In the genomic region with DNA sequence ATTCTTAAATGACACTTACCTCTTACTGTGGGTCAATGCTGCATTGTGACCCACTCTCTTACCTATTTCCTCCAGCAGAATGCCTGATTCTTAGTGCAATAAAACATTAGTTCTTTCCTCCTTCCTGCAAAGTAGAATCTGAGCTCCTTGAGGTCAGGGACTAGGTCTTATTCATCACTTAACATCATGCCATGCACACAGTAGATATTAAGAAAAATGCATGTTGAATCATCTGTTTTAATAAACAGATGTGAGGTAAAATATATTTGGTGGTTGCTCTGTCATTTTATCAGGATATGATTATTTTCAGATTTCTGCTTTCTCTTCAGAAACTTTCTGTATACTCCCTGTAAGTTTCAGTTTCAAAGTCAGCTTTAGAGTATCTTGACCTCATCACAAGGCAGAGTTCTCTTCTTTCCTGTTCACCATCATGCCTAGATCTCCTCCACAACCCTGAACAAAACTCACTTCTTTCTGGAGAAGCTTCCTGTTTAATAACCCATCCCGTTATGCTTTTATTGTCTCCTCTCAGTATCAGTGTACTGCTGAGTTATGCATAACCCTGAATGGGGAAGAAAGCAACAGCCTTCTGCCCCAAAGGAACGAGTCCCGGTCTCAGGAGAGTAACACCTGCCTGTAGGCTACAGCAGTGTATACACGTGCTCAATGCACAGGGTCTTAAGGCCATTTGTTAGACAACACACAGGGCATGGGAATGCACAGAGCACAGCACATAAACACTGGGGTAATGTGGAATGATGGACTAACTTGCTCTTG, we compare ENCODE assay signal across 1 cellular context.
TF ChIP-seq lines count a peak whose summit lies in the region.

No MANE protein-coding gene starts in this region.

TF ChIP-seq in HepG2, 621 proteins besides CTCF, POLR2A, EP300 and RAD21 (continued from another document and continues in another):
- no peak for TF ChIP-seq HNF1A (IDR thresholded peaks at IDR 0.05; ENCODE audit: low read depth)
- TF ChIP-seq HNF1A (CRISPR knock-in tag; IDR thresholded peaks at IDR 0.05; ENCODE audit: borderline replicate concordance), result no peak
- no peak for TF ChIP-seq SP2 (CRISPR knock-in tag; IDR thresholded peaks at IDR 0.05)
- TF ChIP-seq ZFP1 (CRISPR knock-in tag; IDR thresholded peaks at IDR 0.05), result no peak
- TF ChIP-seq MBD4 (IDR thresholded peaks at IDR 0.05; ENCODE audit: borderline replicate concordance, low read length), result no peak; the same call in 1 of the 2 replicates
- TF ChIP-seq FOXP1 (IDR thresholded peaks at IDR 0.05), result no peak
- TF ChIP-seq FOXP1 (CRISPR knock-in tag; IDR thresholded peaks at IDR 0.05), result peak; percentile 79
- no peak for TF ChIP-seq ZNF235 (CRISPR knock-in tag; IDR thresholded peaks at IDR 0.05; ENCODE audit: borderline replicate concordance)
- no peak for TF ChIP-seq HMGXB4 (CRISPR knock-in tag; IDR thresholded peaks at IDR 0.05; ENCODE audit: borderline replicate concordance in 1 of 2, low read depth in 1 of 2)
- TF ChIP-seq JUND (CRISPR knock-in tag; IDR thresholded peaks at IDR 0.05), result no peak
- no peak for TF ChIP-seq HNRNPK (IDR thresholded peaks at IDR 0.05; ENCODE audit: low read depth, low read length, poor library complexity, severe bottlenecking)
- TF ChIP-seq, protein P1, sequence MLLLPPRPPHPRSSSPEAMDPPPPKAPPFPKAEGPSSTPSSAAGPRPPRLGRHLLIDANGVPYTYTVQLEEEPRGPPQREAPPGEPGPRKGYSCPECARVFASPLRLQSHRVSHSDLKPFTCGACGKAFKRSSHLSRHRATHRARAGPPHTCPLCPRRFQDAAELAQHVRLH (CRISPR knock-in tag; IDR thresholded peaks at IDR 0.05; ENCODE audit: borderline replicate concordance, low read depth), result peak; percentile 88
- TF ChIP-seq ZSCAN30 (CRISPR knock-in tag; IDR thresholded peaks at IDR 0.05), result no peak
- no peak for TF ChIP-seq ZNF431 (CRISPR knock-in tag; IDR thresholded peaks at IDR 0.05; ENCODE audit: borderline replicate concordance, low read depth)
- TF ChIP-seq ZNF24 (IDR thresholded peaks at IDR 0.05), result no peak
- no peak for TF ChIP-seq ZNF282 (IDR thresholded peaks at IDR 0.05; ENCODE audit: partially characterized antibody)
- no peak for TF ChIP-seq IRX3 (CRISPR knock-in tag; IDR thresholded peaks at IDR 0.05; ENCODE audit: borderline replicate concordance, low read depth)
- no peak for TF ChIP-seq NRL (CRISPR knock-in tag; IDR thresholded peaks at IDR 0.05; ENCODE audit: borderline replicate concordance)
- TF ChIP-seq TFAP4 (IDR thresholded peaks at IDR 0.05; ENCODE audit: borderline replicate concordance, low read depth), result no peak
- TF ChIP-seq ZNF589 (CRISPR knock-in tag; conservative IDR thresholded peaks at IDR 0.05), result no peak
- TF ChIP-seq ZBTB8A (CRISPR knock-in tag; IDR thresholded peaks at IDR 0.05; ENCODE audit: borderline replicate concordance, low read depth), result no peak
- TF ChIP-seq ZNF33A (CRISPR knock-in tag; IDR thresholded peaks at IDR 0.05; ENCODE audit: borderline replicate concordance), result no peak
- no peak for TF ChIP-seq ZFP62 (CRISPR knock-in tag; IDR thresholded peaks at IDR 0.05)
- TF ChIP-seq PAF1 (CRISPR knock-in tag; IDR thresholded peaks at IDR 0.05), result no peak
- TF ChIP-seq ZNF543 (CRISPR knock-in tag; IDR thresholded peaks at IDR 0.05), result no peak
- TF ChIP-seq ZNF256 (CRISPR knock-in tag; conservative IDR thresholded peaks at IDR 0.05), result no peak
- no peak for TF ChIP-seq ZSCAN29 (CRISPR knock-in tag; conservative IDR thresholded peaks at IDR 0.05)
- TF ChIP-seq, protein P2, sequence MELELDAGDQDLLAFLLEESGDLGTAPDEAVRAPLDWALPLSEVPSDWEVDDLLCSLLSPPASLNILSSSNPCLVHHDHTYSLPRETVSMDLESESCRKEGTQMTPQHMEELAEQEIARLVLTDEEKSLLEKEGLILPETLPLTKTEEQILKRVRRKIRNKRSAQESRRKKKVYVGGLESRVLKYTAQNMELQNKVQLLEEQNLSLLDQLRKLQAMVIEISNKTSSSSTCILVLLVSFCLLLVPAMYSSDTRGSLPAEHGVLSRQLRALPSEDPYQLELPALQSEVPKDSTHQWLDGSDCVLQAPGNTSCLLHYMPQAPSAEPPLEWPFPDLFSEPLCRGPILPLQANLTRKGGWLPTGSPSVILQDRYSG (CRISPR knock-in tag; IDR thresholded peaks at IDR 0.05), result no peak
- TF ChIP-seq ZNF891 (CRISPR knock-in tag; IDR thresholded peaks at IDR 0.05), result no peak
- TF ChIP-seq HNRNPLL (IDR thresholded peaks at IDR 0.05; ENCODE audit: low read depth, low read length, poor library complexity, severe bottlenecking), result no peak
- no peak for TF ChIP-seq KAT7 (CRISPR knock-in tag; IDR thresholded peaks at IDR 0.05; ENCODE audit: borderline replicate concordance)
- TF ChIP-seq, protein P3, sequence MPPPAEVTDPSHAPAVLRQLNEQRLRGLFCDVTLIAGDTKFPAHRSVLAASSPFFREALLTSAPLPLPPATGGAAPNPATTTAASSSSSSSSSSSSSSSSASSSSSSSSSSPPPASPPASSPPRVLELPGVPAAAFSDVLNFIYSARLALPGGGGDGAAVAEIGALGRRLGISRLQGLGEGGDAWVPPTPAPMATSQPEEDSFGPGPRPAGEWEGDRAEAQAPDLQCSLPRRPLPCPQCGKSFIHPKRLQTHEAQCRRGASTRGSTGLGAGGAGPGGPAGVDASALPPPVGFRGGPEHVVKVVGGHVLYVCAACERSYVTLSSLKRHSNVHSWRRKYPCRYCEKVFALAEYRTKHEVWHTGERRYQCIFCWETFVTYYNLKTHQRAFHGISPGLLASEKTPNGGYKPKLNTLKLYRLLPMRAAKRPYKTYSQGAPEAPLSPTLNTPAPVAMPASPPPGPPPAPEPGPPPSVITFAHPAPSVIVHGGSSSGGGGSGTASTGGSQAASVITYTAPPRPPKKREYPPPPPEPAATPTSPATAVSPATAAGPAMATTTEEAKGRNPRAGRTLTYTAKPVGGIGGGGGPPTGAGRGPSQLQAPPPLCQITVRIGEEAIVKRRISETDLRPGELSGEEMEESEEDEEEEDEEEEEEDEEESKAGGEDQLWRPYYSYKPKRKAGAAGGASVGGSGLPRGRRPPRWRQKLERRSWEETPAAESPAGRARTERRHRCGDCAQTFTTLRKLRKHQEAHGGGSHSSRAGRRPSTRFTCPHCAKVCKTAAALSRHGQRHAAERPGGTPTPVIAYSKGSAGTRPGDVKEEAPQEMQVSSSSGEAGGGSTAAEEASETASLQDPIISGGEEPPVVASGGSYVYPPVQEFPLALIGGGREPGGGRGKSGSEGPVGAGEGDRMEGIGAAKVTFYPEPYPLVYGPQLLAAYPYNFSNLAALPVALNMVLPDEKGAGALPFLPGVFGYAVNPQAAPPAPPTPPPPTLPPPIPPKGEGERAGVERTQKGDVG (CRISPR knock-in tag; IDR thresholded peaks at IDR 0.05; ENCODE audit: borderline replicate concordance), result no peak
- TF ChIP-seq, protein P4, sequence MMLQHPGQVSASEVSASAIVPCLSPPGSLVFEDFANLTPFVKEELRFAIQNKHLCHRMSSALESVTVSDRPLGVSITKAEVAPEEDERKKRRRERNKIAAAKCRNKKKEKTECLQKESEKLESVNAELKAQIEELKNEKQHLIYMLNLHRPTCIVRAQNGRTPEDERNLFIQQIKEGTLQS (CRISPR knock-in tag; IDR thresholded peaks at IDR 0.05), result no peak
- TF ChIP-seq, protein P5, sequence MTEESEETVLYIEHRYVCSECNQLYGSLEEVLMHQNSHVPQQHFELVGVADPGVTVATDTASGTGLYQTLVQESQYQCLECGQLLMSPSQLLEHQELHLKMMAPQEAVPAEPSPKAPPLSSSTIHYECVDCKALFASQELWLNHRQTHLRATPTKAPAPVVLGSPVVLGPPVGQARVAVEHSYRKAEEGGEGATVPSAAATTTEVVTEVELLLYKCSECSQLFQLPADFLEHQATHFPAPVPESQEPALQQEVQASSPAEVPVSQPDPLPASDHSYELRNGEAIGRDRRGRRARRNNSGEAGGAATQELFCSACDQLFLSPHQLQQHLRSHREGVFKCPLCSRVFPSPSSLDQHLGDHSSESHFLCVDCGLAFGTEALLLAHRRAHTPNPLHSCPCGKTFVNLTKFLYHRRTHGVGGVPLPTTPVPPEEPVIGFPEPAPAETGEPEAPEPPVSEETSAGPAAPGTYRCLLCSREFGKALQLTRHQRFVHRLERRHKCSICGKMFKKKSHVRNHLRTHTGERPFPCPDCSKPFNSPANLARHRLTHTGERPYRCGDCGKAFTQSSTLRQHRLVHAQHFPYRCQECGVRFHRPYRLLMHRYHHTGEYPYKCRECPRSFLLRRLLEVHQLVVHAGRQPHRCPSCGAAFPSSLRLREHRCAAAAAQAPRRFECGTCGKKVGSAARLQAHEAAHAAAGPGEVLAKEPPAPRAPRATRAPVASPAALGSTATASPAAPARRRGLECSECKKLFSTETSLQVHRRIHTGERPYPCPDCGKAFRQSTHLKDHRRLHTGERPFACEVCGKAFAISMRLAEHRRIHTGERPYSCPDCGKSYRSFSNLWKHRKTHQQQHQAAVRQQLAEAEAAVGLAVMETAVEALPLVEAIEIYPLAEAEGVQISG (CRISPR knock-in tag; IDR thresholded peaks at IDR 0.05), result peak; percentile 42; the same call in 1 of the 2 replicates
- no peak for TF ChIP-seq ZEB1 (IDR thresholded peaks at IDR 0.05; ENCODE audit: insufficient replicate concordance, low read depth)
- no peak for TF ChIP-seq SNAPC5 (CRISPR knock-in tag; IDR thresholded peaks at IDR 0.05; ENCODE audit: borderline replicate concordance)
- TF ChIP-seq, protein P6, sequence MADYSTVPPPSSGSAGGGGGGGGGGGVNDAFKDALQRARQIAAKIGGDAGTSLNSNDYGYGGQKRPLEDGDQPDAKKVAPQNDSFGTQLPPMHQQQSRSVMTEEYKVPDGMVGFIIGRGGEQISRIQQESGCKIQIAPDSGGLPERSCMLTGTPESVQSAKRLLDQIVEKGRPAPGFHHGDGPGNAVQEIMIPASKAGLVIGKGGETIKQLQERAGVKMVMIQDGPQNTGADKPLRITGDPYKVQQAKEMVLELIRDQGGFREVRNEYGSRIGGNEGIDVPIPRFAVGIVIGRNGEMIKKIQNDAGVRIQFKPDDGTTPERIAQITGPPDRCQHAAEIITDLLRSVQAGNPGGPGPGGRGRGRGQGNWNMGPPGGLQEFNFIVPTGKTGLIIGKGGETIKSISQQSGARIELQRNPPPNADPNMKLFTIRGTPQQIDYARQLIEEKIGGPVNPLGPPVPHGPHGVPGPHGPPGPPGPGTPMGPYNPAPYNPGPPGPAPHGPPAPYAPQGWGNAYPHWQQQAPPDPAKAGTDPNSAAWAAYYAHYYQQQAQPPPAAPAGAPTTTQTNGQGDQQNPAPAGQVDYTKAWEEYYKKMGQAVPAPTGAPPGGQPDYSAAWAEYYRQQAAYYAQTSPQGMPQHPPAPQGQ (CRISPR knock-in tag; IDR thresholded peaks at IDR 0.05; ENCODE audit: borderline replicate concordance), result 0 out of 2 replicates have a peak, but pooled peaks have one; percentile 18
- no peak for TF ChIP-seq ZNF670 (CRISPR knock-in tag; IDR thresholded peaks at IDR 0.05; ENCODE audit: borderline replicate concordance)
- no peak for TF ChIP-seq ZNF614 (CRISPR knock-in tag; IDR thresholded peaks at IDR 0.05; ENCODE audit: borderline replicate concordance)
- TF ChIP-seq PLSCR1 (CRISPR knock-in tag; IDR thresholded peaks at IDR 0.05; ENCODE audit: borderline replicate concordance), result no peak
